In the genomic region with DNA sequence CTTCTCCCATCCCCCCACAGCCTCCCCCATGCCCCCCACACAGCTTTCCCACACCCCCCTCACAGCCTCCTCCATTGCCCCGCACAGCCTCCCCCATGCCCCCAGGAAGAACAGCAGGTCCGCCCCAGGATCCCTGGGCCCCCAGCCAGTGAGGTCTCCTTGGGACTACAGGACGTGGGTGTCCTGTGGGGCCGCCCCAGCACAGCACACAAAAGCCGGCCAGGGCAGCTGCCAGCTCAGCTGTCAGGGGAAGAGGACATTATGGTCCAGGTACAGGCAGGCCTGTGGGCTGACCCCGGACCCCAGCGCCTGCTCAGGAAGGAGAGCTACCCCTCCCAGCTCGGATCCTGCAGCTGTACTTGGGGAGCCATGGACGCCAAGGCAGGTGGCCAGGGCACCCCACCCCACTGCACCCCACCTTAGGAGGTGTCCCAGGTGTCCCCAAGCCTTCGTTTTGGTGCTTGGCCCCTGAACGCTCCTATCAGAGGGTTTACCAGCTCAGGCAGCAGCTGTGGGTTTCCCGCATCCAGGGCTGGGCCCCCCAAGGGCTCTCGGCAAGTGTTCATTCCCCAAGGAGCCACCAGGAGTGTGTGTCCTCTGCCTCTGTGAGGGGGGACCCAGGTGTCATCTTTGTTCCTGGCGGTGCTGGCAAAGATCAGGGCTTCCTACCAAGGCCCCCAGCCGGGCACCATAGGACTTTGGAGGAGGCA, we compare ENCODE assay signal across 15 cellular contexts. TPM values are rescaled to one million over a fixed set of nuclear protein-coding genes. Genes with fewer than 3 reads are reported as not detected.
DNase-seq lines count a peak whose midpoint lies in the region; TF ChIP-seq lines count a peak whose summit lies in the region.
"Had no signal": no experiment of that assay in that cellular context is flagged by ENCODE, and none has a peak within 500 bp of the region (broad histone marks: within the 10 kb centered on the region; RNA-seq: fewer than 3 reads in every experiment).

No MANE protein-coding gene starts in this region.

- H3K9ac ChIP-seq in neuronal stem cell (ENCODE audit: low read depth, low read length, poor library complexity) (no peak overlapping the region), smooth muscle cell (ENCODE audit: low read depth) (no peak overlapping the region)

- peak overlapping the region; percentile 94 for H2AK5ac ChIP-seq in neuronal stem cell (ENCODE audit: low read depth, low read length)

- no CpG with 5 or more reads among the region's 15 CpGs for WGBS in neuronal stem cell (ENCODE audit: extremely low coverage in 2 of 2, insufficient read length in 2 of 2, insufficient replicate concordance in 1 of 2), 2 donors
- WGBS in smooth muscle cell (ENCODE audit: low lambda C conversion rate): 95% methylated on average over 14 of the region's 15 CpGs

- H3K4ac ChIP-seq in neuronal stem cell (ENCODE audit: low read length): peak overlapping the region; percentile 66

- TF ChIP-seq CTCF in right atrium auricular region (IDR thresholded peaks at IDR 0.05): no peak
- TF ChIP-seq CTCF in HEK293 (tag by site-specific recombination; IDR thresholded peaks at IDR 0.05): no peak
- no peak for TF ChIP-seq CTCF in smooth muscle cell (IDR thresholded peaks at IDR 0.05; ENCODE audit: borderline replicate concordance, insufficient read depth, poor library complexity, severe bottlenecking)

- no peak overlapping the region for H2BK12ac ChIP-seq in neuronal stem cell (ENCODE audit: low read length)

- peak overlapping the region; percentile 43 for H4K8ac ChIP-seq in neuronal stem cell (ENCODE audit: low read depth, low read length)

- peak overlapping the region; percentile 89 for H2BK15ac ChIP-seq in neuronal stem cell (ENCODE audit: low read length)

- H2BK120ac ChIP-seq in neuronal stem cell (ENCODE audit: low read depth, low read length): peak overlapping the region; percentile 81

- DNase-seq in right atrium auricular region (ENCODE audit: low spot score) (no peak), cardiac septum (ENCODE audit: low spot score) (no peak), neuronal stem cell (ENCODE audit: low spot score) (no peak), NCI-H1436 treated with DMSO at 0.1 percent for 48 hours (lab: John Stamatoyannopoulos, UW) (no peak), smooth muscle cell (lab: John Stamatoyannopoulos, UW; ENCODE audit: unreplicated experiment) (no peak), GM03348 (ENCODE audit: low spot score) (no peak)
- DNase-seq: BE2C; Caco-2; CD8-positive, alpha-beta memory T cell; DND-41; GDM1; HCEC 1CT had no signal

- no peaks in the 10 kb centered on the region for H3K79me1 ChIP-seq in neuronal stem cell (ENCODE audit: low read depth, low read length)

- H3K36me3 ChIP-seq in right atrium auricular region (no peaks in the 10 kb centered on the region), HEK293 (ENCODE audit: control insufficient read depth in 2 of 2, insufficient read depth in 1 of 2, low read length in 2 of 2) (no peaks in the 10 kb centered on the region), neuronal stem cell (replicated peaks in 1 of 2; ENCODE audit: control insufficient read depth in 2 of 2, insufficient read depth in 2 of 2, low read length in 2 of 2) (no peaks in the 10 kb centered on the region), smooth muscle cell (ENCODE audit: low read depth) (no peaks in the 10 kb centered on the region)
- H3K36me3 ChIP-seq: BE2C had no signal

- H3K27ac ChIP-seq in right atrium auricular region (peak overlapping the region; percentile 62 to 70), HEK293 (ENCODE audit: extremely low read depth, low read depth, low read length) (no peak overlapping the region), neuronal stem cell (replicated peaks; ENCODE audit: low read length) (no peak overlapping the region), smooth muscle cell (ENCODE audit: low read depth) (no peak overlapping the region)
- H3K27ac ChIP-seq: A549 had no signal

- no peaks in the 10 kb centered on the region for H3K79me2 ChIP-seq in smooth muscle cell (ENCODE audit: low read depth)

- H3K27me3 ChIP-seq in right atrium auricular region: no peaks in the 10 kb centered on the region
- H3K27me3 ChIP-seq in neuronal stem cell (ENCODE audit: control insufficient read depth in 3 of 3, insufficient read depth in 3 of 3, low read depth in 1 of 3, low read length in 3 of 3): peaks cover 0 to 37% (median 0%) of the 10 kb centered on the region in 3 experiments
- H3K27me3 ChIP-seq in smooth muscle cell (ENCODE audit: low read depth): no peaks in the 10 kb centered on the region
- H3K27me3 ChIP-seq: BE2C had no signal

- H3K4me2 ChIP-seq in neuronal stem cell (ENCODE audit: insufficient read depth, low read length, poor library complexity, severe bottlenecking) (no peak overlapping the region), smooth muscle cell (no peak overlapping the region)
- H3K4me2 ChIP-seq: A549 had no signal

- CTCF ChIA-PET in HEK293 (lab: Yijun Ruan, JAX): interaction anchor here (0.6 to 1.5 kb wide), 2 partner anchors 99 to 107 kb away, joined by 4 to 5 read pairs; no protein-coding TSS in a partner anchor

- peak overlapping the region; percentile 87 for H2BK5ac ChIP-seq in neuronal stem cell (ENCODE audit: low read length)

- H2AFZ ChIP-seq in neuronal stem cell (ENCODE audit: low read length) (no peak overlapping the region), smooth muscle cell (ENCODE audit: low read depth) (no peak overlapping the region)

- no peak overlapping the region for H4K91ac ChIP-seq in neuronal stem cell (ENCODE audit: low read depth, low read length, poor library complexity)

- H4K20me1 ChIP-seq in smooth muscle cell (ENCODE audit: low read depth): no peaks in the 10 kb centered on the region

- no peaks in the 10 kb centered on the region for H3K9me3 ChIP-seq in right atrium auricular region
- H3K9me3 ChIP-seq in HEK293 (ENCODE audit: control insufficient read depth, insufficient read depth, low read depth, low read length): no peaks in the 10 kb centered on the region
- H3K9me3 ChIP-seq in neuronal stem cell (replicated peaks in 1 of 2; ENCODE audit: control insufficient read depth in 2 of 2, insufficient read depth in 1 of 2, low read depth in 1 of 2, low read length in 2 of 2): no peaks in the 10 kb centered on the region
- H3K9me3 ChIP-seq in smooth muscle cell (replicated peaks; ENCODE audit: low read depth): no peaks in the 10 kb centered on the region
- H3K9me3 ChIP-seq: A549, BE2C, Caco-2 had no signal

- H3K4me3 ChIP-seq in right atrium auricular region: no peak overlapping the region
- no peak overlapping the region for H3K4me3 ChIP-seq in HEK293 (ENCODE audit: low read depth, low read length)
- H3K4me3 ChIP-seq in neuronal stem cell (ENCODE audit: low read length in 2 of 2): no peak overlapping the region
- H3K4me3 ChIP-seq in smooth muscle cell: no peak overlapping the region
- H3K4me3 ChIP-seq: A549 had no signal

- H3K14ac ChIP-seq in neuronal stem cell (ENCODE audit: low read length): peak overlapping the region; percentile 71

- H3K18ac ChIP-seq in neuronal stem cell (ENCODE audit: low read length): peak overlapping the region; percentile 71

- POLR2A ChIA-PET in HEK293 (lab: Yijun Ruan, JAX): no interaction called here

- peak overlapping the region; percentile 43 for H3K23ac ChIP-seq in neuronal stem cell (ENCODE audit: low read depth, low read length, poor library complexity)

- H3F3A ChIP-seq in smooth muscle cell (ENCODE audit: low read depth): no peaks in the 10 kb centered on the region

- H3K4me1 ChIP-seq in right atrium auricular region: peaks cover 0 to 7% of the 10 kb centered on the region in 2 donors
- H3K4me1 ChIP-seq in HEK293 (ENCODE audit: control insufficient read depth, insufficient read depth, low read length): no peaks in the 10 kb centered on the region
- H3K4me1 ChIP-seq in neuronal stem cell (ENCODE audit: control insufficient read depth in 2 of 2, insufficient read depth in 1 of 2, low read depth in 1 of 2, low read length in 2 of 2): no peaks in the 10 kb centered on the region
- H3K4me1 ChIP-seq in smooth muscle cell (ENCODE audit: low read depth): no peaks in the 10 kb centered on the region
- H3K4me1 ChIP-seq: A549, BE2C had no signal

- intact Hi-C loops in cardiac septum (cut with DNase I): no loop called here

TF ChIP-seq in HEK293, 187 proteins besides CTCF, POLR2A, EP300 and RAD21:
- TF ChIP-seq ZNF341 (tag by site-specific recombination; IDR thresholded peaks at IDR 0.05; ENCODE audit: low read depth) (no peak), RBAK (tag by site-specific recombination; IDR thresholded peaks at IDR 0.05) (no peak), ZNF626 (tag by site-specific recombination; IDR thresholded peaks at IDR 0.05) (no peak), ZFHX2 (tag by site-specific recombination; conservative IDR thresholded peaks at IDR 0.05) (peak; percentile 48; the same call in 1 of the 2 replicates), GLIS1 (tag by site-specific recombination; IDR thresholded peaks at IDR 0.05) (peak; percentile 78)
- TF ChIP-seq, protein P1, sequence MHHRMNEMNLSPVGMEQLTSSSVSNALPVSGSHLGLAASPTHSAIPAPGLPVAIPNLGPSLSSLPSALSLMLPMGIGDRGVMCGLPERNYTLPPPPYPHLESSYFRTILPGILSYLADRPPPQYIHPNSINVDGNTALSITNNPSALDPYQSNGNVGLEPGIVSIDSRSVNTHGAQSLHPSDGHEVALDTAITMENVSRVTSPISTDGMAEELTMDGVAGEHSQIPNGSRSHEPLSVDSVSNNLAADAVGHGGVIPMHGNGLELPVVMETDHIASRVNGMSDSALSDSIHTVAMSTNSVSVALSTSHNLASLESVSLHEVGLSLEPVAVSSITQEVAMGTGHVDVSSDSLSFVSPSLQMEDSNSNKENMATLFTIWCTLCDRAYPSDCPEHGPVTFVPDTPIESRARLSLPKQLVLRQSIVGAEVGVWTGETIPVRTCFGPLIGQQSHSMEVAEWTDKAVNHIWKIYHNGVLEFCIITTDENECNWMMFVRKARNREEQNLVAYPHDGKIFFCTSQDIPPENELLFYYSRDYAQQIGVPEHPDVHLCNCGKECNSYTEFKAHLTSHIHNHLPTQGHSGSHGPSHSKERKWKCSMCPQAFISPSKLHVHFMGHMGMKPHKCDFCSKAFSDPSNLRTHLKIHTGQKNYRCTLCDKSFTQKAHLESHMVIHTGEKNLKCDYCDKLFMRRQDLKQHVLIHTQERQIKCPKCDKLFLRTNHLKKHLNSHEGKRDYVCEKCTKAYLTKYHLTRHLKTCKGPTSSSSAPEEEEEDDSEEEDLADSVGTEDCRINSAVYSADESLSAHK (tag by site-specific recombination; IDR thresholded peaks at IDR 0.05): no peak

RNA-seq across cellular contexts. Expression of gene GATA5, which starts 42.3 kb away (rescaled TPM):
- total RNA-seq in right atrium auricular region: 1 to 10 TPM; 6.9 to 9.6 TPM
- 1.0 TPM for total RNA-seq in cardiac septum
- 0.08 TPM for polyA plus RNA-seq in neuronal stem cell (2013, experiment 1 of 2)
- polyA plus RNA-seq in neuronal stem cell (2013, experiment 2 of 2): 0.11 TPM
- 1.6 and 1.9 TPM in 2 replicates for total RNA-seq in smooth muscle cell
- polyA plus RNA-seq in smooth muscle cell: 9.2 and 9.4 TPM in 2 replicates
- total RNA-seq: CD8-positive, alpha-beta memory T cell had no signal
- polyA plus RNA-seq: AG04450; CD8-positive, alpha-beta memory T cell had no signal

Comparison
In these comparisons a context has a peak if more than half of its experiments do, and no peak if none do; other contexts are left out.
1. H3K27ac ChIP-seq: peak in right atrium auricular region (2 of 2); none in HEK293 (single experiment), neuronal stem cell (single experiment) and smooth muscle cell (single experiment).